Comparison of ENCODE assay signal across 10 cellular contexts in genomic region chr10:74071151-74071550, GRCh38.
DNase-seq lines count a peak whose midpoint lies in the region; ATAC-seq and TF ChIP-seq lines count a peak whose summit lies in the region.
"Had no signal": no experiment of that assay in that cellular context is flagged by ENCODE, and none has a peak within 500 bp of the region (broad histone marks: within the 10 kb centered on the region; RNA-seq: fewer than 3 reads in every experiment).

No MANE protein-coding gene starts in this region.

- DNase-seq in ELR (ENCODE audit: low read depth) (peak; percentile 70), WTC11 (ENCODE audit: low spot score) (no peak), cardiac muscle cell (ENCODE audit: low read depth in 1 of 2, low spot score in 1 of 2) (peak in 1 of 2 donors; percentile 80), renal cortical epithelial cell (ENCODE audit: low read depth) (peak; percentile 74), AML-193 (lab: John Stamatoyannopoulos, UW) (no peak), NCI-H1694 (lab: John Stamatoyannopoulos, UW) (no peak)
- DNase-seq: stimulated activated naive CD8-positive, alpha-beta T cell treated with anti-CD3 and anti-CD28 coated beads, Interleukin-15, amount 100 ng/mL, for 72 hours had no signal

- no peaks in the 10 kb centered on the region for H3K27me3 Mint-ChIP-seq in WTC11 (ENCODE audit: low read depth)
- H3K27me3 Mint-ChIP-seq: stimulated activated naive CD8-positive, alpha-beta T cell treated with anti-CD3 and anti-CD28 coated beads, Interleukin-15, amount 100 ng/mL, for 72 hours had no signal

- peaks cover 35% of the 10 kb centered on the region for H3K36me3 ChIP-seq in cardiac muscle cell

- TF ChIP-seq CTCF in WTC11 (IDR thresholded peaks at IDR 0.05): no peak
- TF ChIP-seq CTCF in cardiac muscle cell (IDR thresholded peaks at IDR 0.05; ENCODE audit: low read depth, low read length): no peak

- POLR2A ChIA-PET in WTC11 (lab: Charles Lee): no interaction called here

- H3K27ac ChIP-seq in cardiac muscle cell: peak overlapping the region; percentile 37
- H3K27ac ChIP-seq: VCaP had no signal

- H3K27me3 ChIP-seq in cardiac muscle cell: no peaks in the 10 kb centered on the region

- peaks cover 30% of the 10 kb centered on the region for H3K4me1 Mint-ChIP-seq in WTC11
- H3K4me1 Mint-ChIP-seq: stimulated activated naive CD8-positive, alpha-beta T cell treated with anti-CD3 and anti-CD28 coated beads, Interleukin-15, amount 100 ng/mL, for 72 hours had no signal

- no peak overlapping the region for H3K4me3 ChIP-seq in cardiac muscle cell

- ATAC-seq in WTC11 (peak; percentile 64), GM18909 (IDR thresholded peaks at IDR 0.05; ENCODE audit: poor library complexity, unreplicated experiment) (no peak), GM19395 (IDR thresholded peaks at IDR 0.05; ENCODE audit: unreplicated experiment) (no peak)
- ATAC-seq: stimulated activated naive CD8-positive, alpha-beta T cell treated with anti-CD3 and anti-CD28 coated beads, Interleukin-15, amount 100 ng/mL, for 72 hours had no signal

- no peaks in the 10 kb centered on the region for H3K9me3 Mint-ChIP-seq in WTC11
- H3K9me3 Mint-ChIP-seq: stimulated activated naive CD8-positive, alpha-beta T cell treated with anti-CD3 and anti-CD28 coated beads, Interleukin-15, amount 100 ng/mL, for 72 hours had no signal

- peaks cover 38% of the 10 kb centered on the region for H3K36me3 Mint-ChIP-seq in WTC11

- CTCF ChIA-PET in WTC11 (lab: Charles Lee): interaction anchor here (1.5 kb wide), 1 partner anchor 10 kb away, joined by 5 read pairs; no protein-coding TSS in a partner anchor

- peak overlapping the region; percentile 90; the same call in 1 of the 2 replicates for H3K27ac Mint-ChIP-seq in WTC11
- H3K27ac Mint-ChIP-seq: stimulated activated naive CD8-positive, alpha-beta T cell treated with anti-CD3 and anti-CD28 coated beads, Interleukin-15, amount 100 ng/mL, for 72 hours had no signal

- H3K9me3 ChIP-seq in cardiac muscle cell (ENCODE audit: low read depth): no peaks in the 10 kb centered on the region

- peaks cover 6% of the 10 kb centered on the region for H3K4me1 ChIP-seq in cardiac muscle cell (ENCODE audit: low read depth)

- no peak overlapping the region for H3K4me3 Mint-ChIP-seq in WTC11
- H3K4me3 Mint-ChIP-seq: stimulated activated naive CD8-positive, alpha-beta T cell treated with anti-CD3 and anti-CD28 coated beads, Interleukin-15, amount 100 ng/mL, for 72 hours had no signal

TF ChIP-seq in WTC11, 78 proteins besides CTCF, POLR2A, EP300 and RAD21:
- TF ChIP-seq TP53 (CRISPR knock-in tag; IDR thresholded peaks at IDR 0.05): no peak
- no peak for TF ChIP-seq CBFB (CRISPR knock-in tag; IDR thresholded peaks at IDR 0.05; ENCODE audit: low read depth)
- TF ChIP-seq CREM (CRISPR knock-in tag; IDR thresholded peaks at IDR 0.05): no peak
- no peak for TF ChIP-seq GTF2I (CRISPR knock-in tag; conservative IDR thresholded peaks at IDR 0.05)
- TF ChIP-seq ZBTB43 (CRISPR knock-in tag; IDR thresholded peaks at IDR 0.05): no peak
- TF ChIP-seq ZNF281 (CRISPR knock-in tag; IDR thresholded peaks at IDR 0.05): no peak
- TF ChIP-seq ZNF138 (CRISPR knock-in tag; conservative IDR thresholded peaks at IDR 0.05): no peak
- no peak for TF ChIP-seq RORB (CRISPR knock-in tag; IDR thresholded peaks at IDR 0.05)
- TF ChIP-seq TEAD1 (CRISPR knock-in tag; IDR thresholded peaks at IDR 0.05): no peak
- TF ChIP-seq NR1H2 (CRISPR knock-in tag; IDR thresholded peaks at IDR 0.05): no peak
- no peak for TF ChIP-seq MXD4 (CRISPR knock-in tag; IDR thresholded peaks at IDR 0.05; ENCODE audit: borderline replicate concordance)

Comparison
In these comparisons a context has a peak if more than half of its experiments do, and no peak if none do; other contexts are left out.
1. DNase-seq: peak in ELR (single experiment) and renal cortical epithelial cell (single experiment); none in WTC11 (single experiment), AML-193 (0 of 2) and NCI-H1694 (single experiment).